Comparison of ENCODE assay signal across 1 cellular context in genomic region chr1:203682401-203683383, GRCh38.
A peak's percentile ranks its signal among the peaks of the same experiment; 100 is the strongest.
TF ChIP-seq lines count a peak whose summit lies in the region.

No MANE protein-coding gene starts in this region.

TF ChIP-seq in K562, 482 proteins besides CTCF, POLR2A, EP300 and RAD21 (continued from another document and continues in another):
- TF ChIP-seq, protein P1, sequence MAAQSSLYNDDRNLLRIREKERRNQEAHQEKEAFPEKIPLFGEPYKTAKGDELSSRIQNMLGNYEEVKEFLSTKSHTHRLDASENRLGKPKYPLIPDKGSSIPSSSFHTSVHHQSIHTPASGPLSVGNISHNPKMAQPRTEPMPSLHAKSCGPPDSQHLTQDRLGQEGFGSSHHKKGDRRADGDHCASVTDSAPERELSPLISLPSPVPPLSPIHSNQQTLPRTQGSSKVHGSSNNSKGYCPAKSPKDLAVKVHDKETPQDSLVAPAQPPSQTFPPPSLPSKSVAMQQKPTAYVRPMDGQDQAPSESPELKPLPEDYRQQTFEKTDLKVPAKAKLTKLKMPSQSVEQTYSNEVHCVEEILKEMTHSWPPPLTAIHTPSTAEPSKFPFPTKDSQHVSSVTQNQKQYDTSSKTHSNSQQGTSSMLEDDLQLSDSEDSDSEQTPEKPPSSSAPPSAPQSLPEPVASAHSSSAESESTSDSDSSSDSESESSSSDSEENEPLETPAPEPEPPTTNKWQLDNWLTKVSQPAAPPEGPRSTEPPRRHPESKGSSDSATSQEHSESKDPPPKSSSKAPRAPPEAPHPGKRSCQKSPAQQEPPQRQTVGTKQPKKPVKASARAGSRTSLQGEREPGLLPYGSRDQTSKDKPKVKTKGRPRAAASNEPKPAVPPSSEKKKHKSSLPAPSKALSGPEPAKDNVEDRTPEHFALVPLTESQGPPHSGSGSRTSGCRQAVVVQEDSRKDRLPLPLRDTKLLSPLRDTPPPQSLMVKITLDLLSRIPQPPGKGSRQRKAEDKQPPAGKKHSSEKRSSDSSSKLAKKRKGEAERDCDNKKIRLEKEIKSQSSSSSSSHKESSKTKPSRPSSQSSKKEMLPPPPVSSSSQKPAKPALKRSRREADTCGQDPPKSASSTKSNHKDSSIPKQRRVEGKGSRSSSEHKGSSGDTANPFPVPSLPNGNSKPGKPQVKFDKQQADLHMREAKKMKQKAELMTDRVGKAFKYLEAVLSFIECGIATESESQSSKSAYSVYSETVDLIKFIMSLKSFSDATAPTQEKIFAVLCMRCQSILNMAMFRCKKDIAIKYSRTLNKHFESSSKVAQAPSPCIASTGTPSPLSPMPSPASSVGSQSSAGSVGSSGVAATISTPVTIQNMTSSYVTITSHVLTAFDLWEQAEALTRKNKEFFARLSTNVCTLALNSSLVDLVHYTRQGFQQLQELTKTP (IDR thresholded peaks at IDR 0.05; ENCODE audit: low read depth in 1 of 2, partially characterized antibody in 2 of 2) = no peak
- TF ChIP-seq HMG20B (CRISPR knock-in tag; IDR thresholded peaks at IDR 0.05) = no peak
- TF ChIP-seq GTF2A2 (tag; IDR thresholded peaks at IDR 0.05) = peak; percentile 76
- TF ChIP-seq NCOA2 (IDR thresholded peaks at IDR 0.05; ENCODE audit: partially characterized antibody in 2 of 2) = no peak
- TF ChIP-seq RCOR1 (IDR thresholded peaks at IDR 0.05; ENCODE audit: borderline replicate concordance in 1 of 2, low read depth in 2 of 2, low read length in 2 of 2) = peak in 1 of 2 experiments; percentile 70; a peak in 2 of 4 replicates
- no peak for TF ChIP-seq MED1 (CRISPR knock-in tag; IDR thresholded peaks at IDR 0.05; ENCODE audit: borderline replicate concordance)
- peak; percentile 31 to 70; a peak in 1 of 4 replicates for TF ChIP-seq HDAC1 (IDR thresholded peaks at IDR 0.05)
- no peak for TF ChIP-seq CCAR2 (IDR thresholded peaks at IDR 0.05; ENCODE audit: low read depth, low read length)
- no peak for TF ChIP-seq HSF4 (CRISPR knock-in tag; IDR thresholded peaks at IDR 0.05; ENCODE audit: borderline replicate concordance)
- no peak for TF ChIP-seq TSHZ1 (CRISPR knock-in tag; IDR thresholded peaks at IDR 0.05)
- TF ChIP-seq, protein P2, sequence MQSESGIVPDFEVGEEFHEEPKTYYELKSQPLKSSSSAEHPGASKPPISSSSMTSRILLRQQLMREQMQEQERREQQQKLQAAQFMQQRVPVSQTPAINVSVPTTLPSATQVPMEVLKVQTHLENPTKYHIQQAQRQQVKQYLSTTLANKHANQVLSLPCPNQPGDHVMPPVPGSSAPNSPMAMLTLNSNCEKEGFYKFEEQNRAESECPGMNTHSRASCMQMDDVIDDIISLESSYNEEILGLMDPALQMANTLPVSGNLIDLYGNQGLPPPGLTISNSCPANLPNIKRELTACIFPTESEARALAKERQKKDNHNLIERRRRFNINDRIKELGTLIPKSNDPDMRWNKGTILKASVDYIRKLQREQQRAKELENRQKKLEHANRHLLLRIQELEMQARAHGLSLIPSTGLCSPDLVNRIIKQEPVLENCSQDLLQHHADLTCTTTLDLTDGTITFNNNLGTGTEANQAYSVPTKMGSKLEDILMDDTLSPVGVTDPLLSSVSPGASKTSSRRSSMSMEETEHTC (IDR thresholded peaks at IDR 0.05) = no peak
- peak; percentile 37; the same call in 1 of the 2 replicates for TF ChIP-seq ETV5 (CRISPR knock-in tag; IDR thresholded peaks at IDR 0.05; ENCODE audit: low read depth)
- TF ChIP-seq ZFP30 (CRISPR knock-in tag; IDR thresholded peaks at IDR 0.05; ENCODE audit: borderline replicate concordance) = no peak
- no peak for TF ChIP-seq SREBF2 (CRISPR knock-in tag; IDR thresholded peaks at IDR 0.05)
- TF ChIP-seq CSDE1 (IDR thresholded peaks at IDR 0.05) = peak in 1 of 2 experiments; percentile 32; a peak in 1 of 4 replicates
- TF ChIP-seq FOXK1 (CRISPR knock-in tag; IDR thresholded peaks at IDR 0.05; ENCODE audit: borderline replicate concordance) = 0 out of 2 replicates have a peak, but pooled peaks have one; percentile 60
- TF ChIP-seq ATF3 (IDR thresholded peaks at IDR 0.05) = 0 out of 2 replicates have a peak, but pooled peaks have one; percentile 27
- TF ChIP-seq ATF3 (CRISPR knock-in tag; conservative IDR thresholded peaks at IDR 0.05) = no peak
- TF ChIP-seq SMAD4 (CRISPR knock-in tag; conservative IDR thresholded peaks at IDR 0.05) = peak; percentile 45; the same call in 1 of the 2 replicates
- TF ChIP-seq CHD4 (IDR thresholded peaks at IDR 0.05; ENCODE audit: insufficient read depth, insufficient replicate concordance, low read depth, low read length, poor library complexity, severe bottlenecking) = no peak
- no peak for TF ChIP-seq CGGBP1 (CRISPR knock-in tag; IDR thresholded peaks at IDR 0.05)
- TF ChIP-seq E2F3 (CRISPR knock-in tag; IDR thresholded peaks at IDR 0.05) = no peak
- TF ChIP-seq POLR2B (IDR thresholded peaks at IDR 0.05; ENCODE audit: low read depth, partially characterized antibody) = no peak
- TF ChIP-seq BDP1 (IDR thresholded peaks at IDR 0.05; ENCODE audit: insufficient read depth, insufficient read length) = no peak
- TF ChIP-seq YBX1 (IDR thresholded peaks at IDR 0.05) = no peak
- TF ChIP-seq ZNF551 (CRISPR knock-in tag; IDR thresholded peaks at IDR 0.05) = no peak
- TF ChIP-seq CREBBP (IDR thresholded peaks at IDR 0.05; ENCODE audit: low read depth, low read length) = no peak
- TF ChIP-seq RBM17 (IDR thresholded peaks at IDR 0.05; ENCODE audit: borderline replicate concordance, low read depth, low read length) = no peak
- TF ChIP-seq TEAD2 (tag; IDR thresholded peaks at IDR 0.05) = no peak
- peak in 1 of 2 experiments; percentile 92; a peak in 2 of 3 replicates for TF ChIP-seq CBX3 (IDR thresholded peaks at IDR 0.05; ENCODE audit: borderline replicate concordance in 1 of 2, low read length in 2 of 2)
- TF ChIP-seq ZKSCAN3 (CRISPR knock-in tag; IDR thresholded peaks at IDR 0.05) = no peak
- no peak for TF ChIP-seq NEUROD1 (IDR thresholded peaks at IDR 0.05; ENCODE audit: borderline replicate concordance, low read depth, low read length, partially characterized antibody)
- TF ChIP-seq, protein P3, sequence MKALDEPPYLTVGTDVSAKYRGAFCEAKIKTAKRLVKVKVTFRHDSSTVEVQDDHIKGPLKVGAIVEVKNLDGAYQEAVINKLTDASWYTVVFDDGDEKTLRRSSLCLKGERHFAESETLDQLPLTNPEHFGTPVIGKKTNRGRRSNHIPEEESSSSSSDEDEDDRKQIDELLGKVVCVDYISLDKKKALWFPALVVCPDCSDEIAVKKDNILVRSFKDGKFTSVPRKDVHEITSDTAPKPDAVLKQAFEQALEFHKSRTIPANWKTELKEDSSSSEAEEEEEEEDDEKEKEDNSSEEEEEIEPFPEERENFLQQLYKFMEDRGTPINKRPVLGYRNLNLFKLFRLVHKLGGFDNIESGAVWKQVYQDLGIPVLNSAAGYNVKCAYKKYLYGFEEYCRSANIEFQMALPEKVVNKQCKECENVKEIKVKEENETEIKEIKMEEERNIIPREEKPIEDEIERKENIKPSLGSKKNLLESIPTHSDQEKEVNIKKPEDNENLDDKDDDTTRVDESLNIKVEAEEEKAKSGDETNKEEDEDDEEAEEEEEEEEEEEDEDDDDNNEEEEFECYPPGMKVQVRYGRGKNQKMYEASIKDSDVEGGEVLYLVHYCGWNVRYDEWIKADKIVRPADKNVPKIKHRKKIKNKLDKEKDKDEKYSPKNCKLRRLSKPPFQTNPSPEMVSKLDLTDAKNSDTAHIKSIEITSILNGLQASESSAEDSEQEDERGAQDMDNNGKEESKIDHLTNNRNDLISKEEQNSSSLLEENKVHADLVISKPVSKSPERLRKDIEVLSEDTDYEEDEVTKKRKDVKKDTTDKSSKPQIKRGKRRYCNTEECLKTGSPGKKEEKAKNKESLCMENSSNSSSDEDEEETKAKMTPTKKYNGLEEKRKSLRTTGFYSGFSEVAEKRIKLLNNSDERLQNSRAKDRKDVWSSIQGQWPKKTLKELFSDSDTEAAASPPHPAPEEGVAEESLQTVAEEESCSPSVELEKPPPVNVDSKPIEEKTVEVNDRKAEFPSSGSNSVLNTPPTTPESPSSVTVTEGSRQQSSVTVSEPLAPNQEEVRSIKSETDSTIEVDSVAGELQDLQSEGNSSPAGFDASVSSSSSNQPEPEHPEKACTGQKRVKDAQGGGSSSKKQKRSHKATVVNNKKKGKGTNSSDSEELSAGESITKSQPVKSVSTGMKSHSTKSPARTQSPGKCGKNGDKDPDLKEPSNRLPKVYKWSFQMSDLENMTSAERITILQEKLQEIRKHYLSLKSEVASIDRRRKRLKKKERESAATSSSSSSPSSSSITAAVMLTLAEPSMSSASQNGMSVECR (CRISPR knock-in tag; IDR thresholded peaks at IDR 0.05) = 0 out of 2 replicates have a peak, but pooled peaks have one; percentile 7
- no peak for TF ChIP-seq ZFPM2 (CRISPR knock-in tag; IDR thresholded peaks at IDR 0.05)
- TF ChIP-seq NFE2L1 (tag; IDR thresholded peaks at IDR 0.05; ENCODE audit: borderline replicate concordance, low read depth) = no peak
- no peak for TF ChIP-seq ZBTB26 (CRISPR knock-in tag; IDR thresholded peaks at IDR 0.05)
- TF ChIP-seq PHTF2 (CRISPR knock-in tag; IDR thresholded peaks at IDR 0.05) = no peak
- TF ChIP-seq SIN3A (IDR thresholded peaks at IDR 0.05; ENCODE audit: borderline replicate concordance in 2 of 2, control insufficient read depth in 1 of 2, low read depth in 2 of 2, low read length in 2 of 2) = peak in 1 of 2 experiments; percentile 28; a peak in 2 of 4 replicates
- no peak for TF ChIP-seq NR2F6 (CRISPR knock-in tag; IDR thresholded peaks at IDR 0.05)
- no peak for TF ChIP-seq TARDBP (IDR thresholded peaks at IDR 0.05)
- TF ChIP-seq MCM7 (IDR thresholded peaks at IDR 0.05) = no peak
- TF ChIP-seq ZNF239 (CRISPR knock-in tag; IDR thresholded peaks at IDR 0.05) = no peak
- peak; percentile 55 for TF ChIP-seq ZFX (CRISPR knock-in tag; IDR thresholded peaks at IDR 0.05)
- peak; percentile 14; the same call in 1 of the 2 replicates for TF ChIP-seq NR2C1 (IDR thresholded peaks at IDR 0.05)
- TF ChIP-seq NR2C1 (tag; IDR thresholded peaks at IDR 0.05) = no peak; the same call in 1 of the 2 replicates
- peak; percentile 95 for TF ChIP-seq ZEB2 (IDR thresholded peaks at IDR 0.05)
- TF ChIP-seq, protein P4, sequence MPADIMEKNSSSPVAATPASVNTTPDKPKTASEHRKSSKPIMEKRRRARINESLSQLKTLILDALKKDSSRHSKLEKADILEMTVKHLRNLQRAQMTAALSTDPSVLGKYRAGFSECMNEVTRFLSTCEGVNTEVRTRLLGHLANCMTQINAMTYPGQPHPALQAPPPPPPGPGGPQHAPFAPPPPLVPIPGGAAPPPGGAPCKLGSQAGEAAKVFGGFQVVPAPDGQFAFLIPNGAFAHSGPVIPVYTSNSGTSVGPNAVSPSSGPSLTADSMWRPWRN (IDR thresholded peaks at IDR 0.05; ENCODE audit: low read depth) = no peak
- peak; percentile 62 for TF ChIP-seq NFRKB (IDR thresholded peaks at IDR 0.05; ENCODE audit: low read depth)
- peak; percentile 14; the same call in 1 of the 2 replicates for TF ChIP-seq ATF7 (IDR thresholded peaks at IDR 0.05)
- TF ChIP-seq ZBTB8A (IDR thresholded peaks at IDR 0.05; ENCODE audit: partially characterized antibody) = no peak
